11 cellular contexts compared by ENCODE assay signal in the genomic region with DNA sequence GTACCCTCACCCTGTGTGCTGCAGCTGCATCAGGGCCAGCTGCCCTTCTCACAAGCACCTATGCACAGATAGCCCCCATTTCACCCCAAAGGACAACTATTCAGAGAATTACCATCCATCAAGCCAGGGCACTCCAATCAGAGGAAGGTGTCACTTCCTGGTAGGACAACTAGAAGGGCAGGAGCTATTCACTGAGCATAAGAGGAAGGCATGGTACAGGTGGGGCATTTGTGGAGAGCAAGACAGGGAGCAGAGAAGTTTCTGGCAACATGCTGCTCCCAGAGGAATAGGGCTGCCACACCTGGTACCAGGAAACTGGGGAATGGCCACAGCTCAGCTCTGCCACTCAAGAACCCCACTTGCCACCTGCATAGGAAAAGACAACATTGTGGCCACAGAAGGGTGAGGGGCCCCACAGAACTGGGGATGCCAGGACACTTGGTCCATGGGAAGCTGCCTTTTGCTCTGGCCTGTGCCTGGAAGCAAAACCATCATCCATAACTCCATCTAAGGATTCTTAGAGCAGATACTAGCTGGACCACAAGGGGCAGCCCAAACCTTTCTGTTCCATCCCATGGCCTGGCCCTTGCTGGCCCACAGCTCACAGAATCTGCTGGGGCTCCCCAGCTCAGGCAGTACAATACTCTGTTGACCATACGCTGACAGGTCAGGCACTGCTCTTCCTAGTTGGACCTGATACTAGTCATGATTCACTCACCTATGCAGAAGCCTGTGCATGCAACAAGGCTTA. TPM values are rescaled to one million over a fixed set of nuclear protein-coding genes. Genes with fewer than 3 reads are reported as not detected.
"Had no signal": no experiment of that assay in that cellular context is flagged by ENCODE, and none has a peak within 500 bp of the region (broad histone marks: within the 10 kb centered on the region; RNA-seq: fewer than 3 reads in every experiment).

No MANE protein-coding gene starts in this region.

RNA-seq across cellular contexts. Expression of gene NPY4R, which starts 25.8 kb away (rescaled TPM):
- total RNA-seq: kidney; left ventricle myocardium superior; lung microvascular endothelial cell; mesenteric fat pad; naive thymus-derived CD8-positive, alpha-beta T cell; neural crest cell; posterior vena cava; psoas muscle; ureter; uterus had no signal
- polyA plus RNA-seq: immature natural killer cell; naive thymus-derived CD8-positive, alpha-beta T cell had no signal
